8 cellular contexts compared by ENCODE assay signal in the genomic region with DNA sequence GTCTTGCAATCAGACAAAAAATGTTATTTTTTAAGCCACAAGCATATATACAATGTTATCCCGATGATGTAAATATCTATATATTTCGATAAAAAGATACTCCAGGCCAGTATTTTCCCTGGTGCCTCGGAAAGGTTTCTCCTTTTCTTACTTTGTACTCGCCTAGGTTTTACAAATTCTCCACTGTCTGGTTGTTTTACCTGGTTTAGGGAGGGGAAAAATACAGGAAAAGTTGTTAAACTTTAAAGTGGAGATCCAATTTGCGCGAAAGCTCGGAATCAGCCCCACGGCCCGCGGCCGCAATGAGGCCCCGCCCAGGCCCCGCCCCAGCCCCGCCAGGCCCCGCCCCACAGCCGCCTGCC. TPM values are rescaled to one million over a fixed set of nuclear protein-coding genes. Genes with fewer than 3 reads are reported as not detected.
DNase-seq lines count a peak whose midpoint lies in the region; ATAC-seq and TF ChIP-seq lines count a peak whose summit lies in the region.

No MANE protein-coding gene starts in this region.

- peak overlapping the region; percentile 49 for H3K4me3 ChIP-seq in AG04450 (ENCODE audit: low read depth, low read length)

- H3K27ac Mint-ChIP-seq in naive B cell = peak overlapping the region in 5 of 6 donors; percentile 15 to 97 (median 28)

- CTCF ChIA-PET in AG04450 (lab: Charles Lee) = interaction anchor here (1.0 kb wide), 1 partner anchor 29 kb away, joined by 6 read pairs; no protein-coding TSS in a partner anchor

- no peak overlapping the region for H3K27ac ChIP-seq in AG04450 (ENCODE audit: low read depth, low read length)
- H3K27ac ChIP-seq in KOPT-K1 (ENCODE audit: low read depth, low read length, poor library complexity, severe bottlenecking) = peak overlapping the region; percentile 58
- H3K27ac ChIP-seq in cingulate gyrus (ENCODE audit: low read depth, low read length) = peak overlapping the region; percentile 72

- in situ Hi-C loops in G401 (cut with HindIII; ENCODE audit: low sequenced_read_pairs) = no loop called here

- no peaks in the 10 kb centered on the region for H3K36me3 ChIP-seq in KOPT-K1 (ENCODE audit: insufficient read depth, low read length)

- POLR2A ChIA-PET in AG04450 (lab: Yijun Ruan, JAX) = interaction anchor here (0.6 to 2.0 kb wide), 10 partner anchors 10 to 889 kb away, joined by 3 to 6 read pairs (median 4); no protein-coding TSS in a partner anchor

- TF ChIP-seq CTCF in AG04450 (IDR thresholded peaks at IDR 0.05; ENCODE audit: low read depth, low read length) = no peak

- H3K9me3 Mint-ChIP-seq in naive B cell = no peaks in the 10 kb centered on the region

- no peak for ATAC-seq in naive B cell (ENCODE audit: low read depth in 2 of 2)
- no peak for ATAC-seq in HG03521 (IDR thresholded peaks at IDR 0.05; ENCODE audit: unreplicated experiment)

- no peaks in the 10 kb centered on the region for H3K27me3 Mint-ChIP-seq in naive B cell

- H3K27me3 ChIP-seq in AG04450 (ENCODE audit: control insufficient read depth, insufficient read depth, low read length) = no peaks in the 10 kb centered on the region

- H3K36me3 Mint-ChIP-seq in naive B cell = no peaks in the 10 kb centered on the region

- DNase-seq in AG04450 (ENCODE audit: low read depth, low spot score) (no peak), naive B cell (no peak), NCI-H187 treated with DMSO at 0.1 percent for 48 hours (lab: John Stamatoyannopoulos, UW) (no peak), G401 (ENCODE audit: low spot score) (no peak), HuH-7.5 (ENCODE audit: low spot score) (no peak)

- H3K9me3 ChIP-seq in AG04450 (ENCODE audit: control insufficient read depth, insufficient read depth, low read length) (no peaks in the 10 kb centered on the region; the same call in 1 of the 2 replicates), KOPT-K1 (ENCODE audit: insufficient read depth, low read length, poor library complexity, severe bottlenecking) (no peaks in the 10 kb centered on the region)

- peak overlapping the region; percentile 80 to 92 (median 88) for H3K4me3 Mint-ChIP-seq in naive B cell

- peaks cover 7 to 11% (median 7%) of the 10 kb centered on the region in 3 donors for H3K4me1 Mint-ChIP-seq in naive B cell

RNA-seq across cellular contexts. Expression of a gene that starts 58.4 kb away (rescaled TPM):
- polyA plus RNA-seq in AG04450 (2011; rRNA removed) (0.56 and 0.71 TPM in 2 replicates), naive B cell (ENCODE audit: low read depth in 6 of 6) (under 1 TPM in 2 of 6 donors, not detected in 4; 0.17 to 0.62 TPM)
- 0.37 and 0.43 TPM in 2 replicates for polyA minus RNA-seq in AG04450 (2011; rRNA and poly(A)+ RNA removed)
- not detected in 2 replicates for total RNA-seq in G401 (2014; rRNA removed; shearing (Covaris generic))
